33 cellular contexts compared by ENCODE assay signal in the genomic region with DNA sequence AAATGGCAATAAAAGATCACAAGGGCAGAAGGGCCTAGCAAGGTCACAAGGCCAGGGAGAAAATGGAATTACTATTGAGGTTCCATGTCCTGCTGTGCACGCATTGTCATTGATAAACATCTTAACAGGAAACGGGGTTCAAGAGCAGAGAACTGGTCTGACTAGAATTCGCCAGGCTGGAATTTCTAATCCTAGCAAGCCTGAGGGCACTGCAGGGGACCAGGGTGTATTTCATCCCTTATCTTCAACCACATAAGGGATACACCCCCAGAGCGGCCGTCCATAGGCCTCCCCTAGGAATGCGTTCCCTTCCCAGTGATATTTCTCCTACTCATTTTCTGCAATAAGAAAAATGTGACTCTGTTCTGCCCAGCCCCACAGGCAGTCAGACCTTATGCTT. TPM values are rescaled to one million over a fixed set of nuclear protein-coding genes. Genes with fewer than 3 reads are reported as not detected.
"Had no signal": no experiment of that assay in that cellular context is flagged by ENCODE, and none has a peak within 500 bp of the region (broad histone marks: within the 10 kb centered on the region; RNA-seq: fewer than 3 reads in every experiment).

No MANE protein-coding gene starts in this region.

- H3K4me1 ChIP-seq: ascending aorta, colonic mucosa, gastrocnemius medialis, parathyroid adenoma, psoas muscle, suprapubic skin, tibial artery had no signal

- H3K4me1 Mint-ChIP-seq: activated CD4-positive, alpha-beta T cell treated with anti-CD3 and anti-CD28 coated beads for 36 hours; brain had no signal

- H3K27me3 ChIP-seq: ascending aorta, cardiac muscle cell, upper lobe of right lung had no signal

- ATAC-seq: activated CD4-positive, alpha-beta T cell treated with anti-CD3 and anti-CD28 coated beads for 36 hours; activated CD8-positive, alpha-beta T cell treated with anti-CD3 and anti-CD28 coated beads, Interleukin-2, amount 10 ng/mL, durations not matched to agents 7 days and 5 days; gastrocnemius medialis; left cardiac atrium; left ventricle myocardium superior; psoas muscle; upper lobe of right lung had no signal

- H3K36me3 Mint-ChIP-seq: activated naive CD4-positive, alpha-beta T cell treated with anti-CD3 and anti-CD28 coated beads, Interleukin-2, amount 10 ng/mL, durations not matched to agents 7 days and 5 days; activated naive CD8-positive, alpha-beta T cell treated with anti-CD3 and anti-CD28 coated beads, Interleukin-2, amount 10 ng/mL, durations not matched to agents 7 days and 5 days; brain had no signal

- H3K27ac Mint-ChIP-seq: activated CD4-positive, alpha-beta T cell treated with anti-CD3 and anti-CD28 coated beads for 36 hours; activated CD8-positive, alpha-beta T cell treated with anti-CD3 and anti-CD28 coated beads, Interleukin-2, amount 10 ng/mL, durations not matched to agents 7 days and 5 days; activated naive CD4-positive, alpha-beta T cell treated with anti-CD3 and anti-CD28 coated beads, Interleukin-2, amount 10 ng/mL, durations not matched to agents 7 days and 5 days; brain had no signal

- H3K27ac ChIP-seq: ascending aorta, cardiac muscle cell, colonic mucosa, gastrocnemius medialis, parathyroid adenoma, psoas muscle, suprapubic skin, tibial artery, upper lobe of right lung had no signal

- DNase-seq: activated CD4-positive, alpha-beta T cell treated with anti-CD3 and anti-CD28 coated beads for 36 hours; activated CD4-positive, CD25-positive, alpha-beta regulatory T cell; activated CD8-positive, alpha-beta T cell treated with anti-CD3 and anti-CD28 coated beads, Interleukin-2, amount 10 ng/mL, durations not matched to agents 7 days and 5 days; activated gamma-delta T cell; activated naive CD4-positive, alpha-beta T cell treated with anti-CD3 and anti-CD28 coated beads, Interleukin-2, amount 10 ng/mL, durations not matched to agents 7 days and 5 days; activated naive CD8-positive, alpha-beta T cell treated with anti-CD3 and anti-CD28 coated beads, Interleukin-2, amount 10 ng/mL, durations not matched to agents 7 days and 5 days; cerebellar nuclear complex; colonic mucosa; effector CD8-positive, alpha-beta T cell; erythroblast; gastrocnemius medialis; glutamatergic neuron; left cardiac atrium; left ventricle myocardium superior; nucleus accumbens; psoas muscle; stimulated activated CD4-positive, alpha-beta T cell treated with anti-CD3 and anti-CD28 coated beads, Interleukin-15, amount 100 ng/mL, for 24 hours; stimulated activated CD4-positive, alpha-beta T cell treated with anti-CD3 and anti-CD28 coated beads, Interleukin-2, amount 100 ng/mL, for 24 hours; stimulated activated naive CD4-positive, alpha-beta T cell; tibial artery; upper lobe of right lung had no signal

- H3K79me2 ChIP-seq: parathyroid adenoma had no signal

- H3K36me3 ChIP-seq: ascending aorta, cardiac muscle cell, colonic mucosa, gastrocnemius medialis, suprapubic skin, tibial artery, upper lobe of right lung had no signal

- H3K4me3 ChIP-seq: ascending aorta, cardiac muscle cell, colonic mucosa, gastrocnemius medialis, psoas muscle, smooth muscle cell, suprapubic skin, tibial artery, upper lobe of right lung had no signal

- H3K4me3 Mint-ChIP-seq: activated CD4-positive, alpha-beta T cell treated with anti-CD3 and anti-CD28 coated beads for 36 hours; activated CD8-positive, alpha-beta T cell treated with anti-CD3 and anti-CD28 coated beads, Interleukin-2, amount 10 ng/mL, durations not matched to agents 7 days and 5 days; brain had no signal

- H3K9me3 Mint-ChIP-seq: activated naive CD4-positive, alpha-beta T cell treated with anti-CD3 and anti-CD28 coated beads, Interleukin-2, amount 10 ng/mL, durations not matched to agents 7 days and 5 days; activated naive CD8-positive, alpha-beta T cell treated with anti-CD3 and anti-CD28 coated beads, Interleukin-2, amount 10 ng/mL, durations not matched to agents 7 days and 5 days had no signal

- H2AFZ ChIP-seq: parathyroid adenoma had no signal

- H3K9me3 ChIP-seq: ascending aorta, colonic mucosa, gastrocnemius medialis, psoas muscle, suprapubic skin, tibial artery, upper lobe of right lung had no signal

- H3K4me2 ChIP-seq: smooth muscle cell had no signal

RNA-seq across cellular contexts. Expression of gene ERICH4, which starts 19.5 kb away (rescaled TPM):
- total RNA-seq: activated CD4-positive, alpha-beta T cell treated with anti-CD3 and anti-CD28 coated beads for 36 hours; activated CD8-positive, alpha-beta T cell treated with anti-CD3 and anti-CD28 coated beads, Interleukin-2, amount 10 ng/mL, durations not matched to agents 7 days and 5 days; activated naive CD8-positive, alpha-beta T cell treated with anti-CD3 and anti-CD28 coated beads, Interleukin-2, amount 10 ng/mL, durations not matched to agents 7 days and 5 days; ascending aorta; cardiac muscle cell; colonic mucosa; dermis microvascular lymphatic vessel endothelial cell; gastrocnemius medialis; left cardiac atrium; left ventricle myocardium superior; lung microvascular endothelial cell; mucosa of gallbladder; psoas muscle; smooth muscle cell; suprapubic skin; T-helper 1 cell treated with Interleukin-12 subunit alpha and Interleukin-12 subunit beta and Interleukin-4 antibody, amounts not matched to agents 30 ng/mL and 1 ng/mL, for 36 hours; upper lobe of right lung had no signal
- polyA plus RNA-seq: cardiac muscle cell, keratinocyte, neural cell, smooth muscle cell had no signal

RNA-seq across cellular contexts. Expression of gene B3GNT8, which starts 35.3 kb away (rescaled TPM):
- polyA plus RNA-seq: neural cell had no signal
